Comparison of ENCODE assay signal across 8 cellular contexts in genomic region chr1:36366091-36366661, GRCh38. TPM values are rescaled to one million over a fixed set of nuclear protein-coding genes. Genes with fewer than 3 reads are reported as not detected.
DNase-seq lines count a peak whose midpoint lies in the region; ATAC-seq and TF ChIP-seq lines count a peak whose summit lies in the region.

No MANE protein-coding gene starts in this region.

- WGBS in esophagus muscularis mucosa, result 33% methylated on average over 18 of the region's 18 CpGs

- no peak for TF ChIP-seq EP300 in esophagus muscularis mucosa (IDR thresholded peaks at IDR 0.05)

- no peak overlapping the region for H3K4me3 ChIP-seq in esophagus muscularis mucosa
- peak overlapping the region; percentile 55 to 58 for H3K4me3 ChIP-seq in neutrophil (ENCODE audit: low read depth in 1 of 2, low read length in 1 of 2)

- TF ChIP-seq POLR2A in esophagus muscularis mucosa (IDR thresholded peaks at IDR 0.05; ENCODE audit: low read depth), result no peak

- peaks cover 7% of the 10 kb centered on the region for H3K36me3 Mint-ChIP-seq in activated CD4-positive, alpha-beta memory T cell treated with anti-CD3 and anti-CD28 coated beads for 36 hours

- H3K27ac Mint-ChIP-seq in activated CD4-positive, alpha-beta memory T cell treated with anti-CD3 and anti-CD28 coated beads for 36 hours, result peak overlapping the region; percentile 95

- no peaks in the 10 kb centered on the region for H3K9me3 ChIP-seq in KOPT-K1 (ENCODE audit: insufficient read depth, low read length, poor library complexity, severe bottlenecking)
- H3K9me3 ChIP-seq in esophagus muscularis mucosa, result no peaks in the 10 kb centered on the region
- H3K9me3 ChIP-seq in neutrophil, result no peaks in the 10 kb centered on the region

- peaks cover 11% of the 10 kb centered on the region; the same call in 1 of the 2 replicates for H3K36me3 ChIP-seq in KOPT-K1 (ENCODE audit: insufficient read depth, low read length)
- peaks cover 11 to 34% (median 31%) of the 10 kb centered on the region in 4 donors for H3K36me3 ChIP-seq in esophagus muscularis mucosa
- H3K36me3 ChIP-seq in neutrophil, result peaks cover 59% of the 10 kb centered on the region

- CTCF ChIA-PET in activated CD4-positive, alpha-beta memory T cell treated with anti-CD3 and anti-CD28 coated beads for 36 hours (lab: Charles Lee), result interaction anchor here (1.3 to 6.6 kb wide), 9 partner anchors 10 to 217 kb away, joined by 5 to 66 read pairs (median 20); partner anchors contain the start of genes LSM10, SH3D21, STK40 and TRAPPC3

- in situ Hi-C loops in GM13976 (cut with MboI; ENCODE audit: low sequenced_read_pairs, unreplicated experiment), result no loop called here

- peak; percentile 74 for DNase-seq in activated CD4-positive, alpha-beta memory T cell treated with anti-CD3 and anti-CD28 coated beads for 36 hours
- no peak for DNase-seq in esophagus muscularis mucosa (ENCODE audit: extremely low spot score)
- DNase-seq in NCI-H1048 (lab: John Stamatoyannopoulos, UW), result no peak
- no peak for DNase-seq in GM13976 (ENCODE audit: low spot score)
- DNase-seq in NCI-H187 treated with DMSO at 0.1 percent for 48 hours (lab: John Stamatoyannopoulos, UW), result no peak

- intact Hi-C loops in activated CD4-positive, alpha-beta memory T cell treated with anti-CD3 and anti-CD28 coated beads for 36 hours (cut with micrococcal nuclease), result no loop called here
- intact Hi-C loops in esophagus muscularis mucosa (cut with DNase I), result no loop called here

- TF ChIP-seq CTCF in esophagus muscularis mucosa (IDR thresholded peaks at IDR 0.05) (no peak), neutrophil (IDR thresholded peaks at IDR 0.05) (peak; percentile 47), GM13976 (IDR thresholded peaks at IDR 0.05; ENCODE audit: borderline replicate concordance, control extremely low read depth, extremely low read depth, insufficient read depth, missing control alignments) (no peak)

- H3K4me1 ChIP-seq in esophagus muscularis mucosa, result peaks cover 33 to 49% (median 43%) of the 10 kb centered on the region in 4 donors
- H3K4me1 ChIP-seq in neutrophil (ENCODE audit: control insufficient read depth in 1 of 2, insufficient read depth in 1 of 2, low read depth in 1 of 2, low read length in 1 of 2), result peaks cover 75 to 77% of the 10 kb centered on the region in 2 experiments

- H3K27me3 Mint-ChIP-seq in activated CD4-positive, alpha-beta memory T cell treated with anti-CD3 and anti-CD28 coated beads for 36 hours, result no peaks in the 10 kb centered on the region

- H3K27me3 ChIP-seq in esophagus muscularis mucosa (no peaks in the 10 kb centered on the region), neutrophil (no peaks in the 10 kb centered on the region)

- H3K4me3 Mint-ChIP-seq in activated CD4-positive, alpha-beta memory T cell treated with anti-CD3 and anti-CD28 coated beads for 36 hours, result peak overlapping the region; percentile 39

- H3K27ac ChIP-seq in KOPT-K1 (ENCODE audit: low read depth, low read length, poor library complexity, severe bottlenecking) (peak overlapping the region; percentile 32), esophagus muscularis mucosa (replicated peaks in 1 of 4) (peak overlapping the region; percentile 48 to 54 (median 52)), neutrophil (peak overlapping the region; percentile 97)

- H3K4me1 Mint-ChIP-seq in activated CD4-positive, alpha-beta memory T cell treated with anti-CD3 and anti-CD28 coated beads for 36 hours (ENCODE audit: low read depth), result peaks cover 51% of the 10 kb centered on the region

- POLR2A ChIA-PET in activated CD4-positive, alpha-beta memory T cell treated with anti-CD3 and anti-CD28 coated beads for 36 hours (lab: Charles Lee), result interaction anchor here (0.6 to 1.7 kb wide), 4 partner anchors 16 to 141 kb away, joined by 3 to 4 read pairs (median 3); partner anchors contain the start of gene LSM10

- ATAC-seq in HG03139 (IDR thresholded peaks at IDR 0.05; ENCODE audit: unreplicated experiment), result no peak

- H3K9me3 Mint-ChIP-seq in activated CD4-positive, alpha-beta memory T cell treated with anti-CD3 and anti-CD28 coated beads for 36 hours, result no peaks in the 10 kb centered on the region

RNA-seq across cellular contexts. Expression of gene STK40, which starts 19.5 kb away (rescaled TPM):
- total RNA-seq in activated CD4-positive, alpha-beta memory T cell treated with anti-CD3 and anti-CD28 coated beads for 36 hours, result 10 to 100 TPM; 57.3 to 57.4 TPM
- 100 to 1,000 TPM in 1 of 4 donors, 10 to 100 TPM in 3; 67.7 to 103 (median 80.2) TPM for total RNA-seq in esophagus muscularis mucosa

RNA-seq across cellular contexts. Expression of gene LSM10, which starts 31.5 kb away (rescaled TPM):
- total RNA-seq in activated CD4-positive, alpha-beta memory T cell treated with anti-CD3 and anti-CD28 coated beads for 36 hours, result 10 to 100 TPM; 46.0 to 47.0 TPM
- 10 to 100 TPM; 42.2 to 64.5 (median 59.5) TPM for total RNA-seq in esophagus muscularis mucosa

RNA-seq across cellular contexts. Expression of gene EVA1B, which starts 42.7 kb away (rescaled TPM):
- 10 to 100 TPM; 11.6 to 12.8 TPM for total RNA-seq in activated CD4-positive, alpha-beta memory T cell treated with anti-CD3 and anti-CD28 coated beads for 36 hours
- 100 to 1,000 TPM in 2 of 4 donors, 10 to 100 TPM in 2; 45.1 to 129 (median 79.5) TPM for total RNA-seq in esophagus muscularis mucosa

Comparison
In these comparisons a context has a peak if more than half of its experiments do, and no peak if none do; other contexts are left out.
1. H3K27ac ChIP-seq: peak in every context shown above with its lines; median percentile 97 in neutrophil; 52 in esophagus muscularis mucosa; 32 in KOPT-K1.
2. H3K4me3 ChIP-seq: peak in neutrophil (2 of 2); none in esophagus muscularis mucosa (0 of 4).